34 cellular contexts compared by ENCODE assay signal in the genomic region with DNA sequence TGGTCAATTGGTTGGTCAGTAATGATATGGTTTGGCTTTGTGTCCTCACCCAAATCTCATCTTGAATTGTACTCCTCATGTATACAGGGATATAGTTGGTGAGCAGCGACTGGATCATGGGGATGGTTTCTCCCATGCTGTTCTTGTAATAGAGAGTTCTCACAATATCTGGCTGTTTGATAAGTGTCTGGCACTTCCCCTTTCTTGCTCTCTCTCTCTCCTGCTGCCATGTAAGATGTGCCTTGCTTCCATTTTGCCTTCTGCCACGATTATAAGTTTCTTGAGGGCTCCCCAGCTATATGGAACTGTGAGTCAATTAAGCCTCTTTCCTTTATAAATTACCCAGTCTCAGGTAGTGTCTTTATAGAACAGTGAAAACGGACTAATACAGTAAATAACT.
"Had no signal": no experiment of that assay in that cellular context is flagged by ENCODE, and none has a peak within 500 bp of the region (broad histone marks: within the 10 kb centered on the region; RNA-seq: fewer than 3 reads in every experiment).

No MANE protein-coding gene starts in this region.

- H3K9me3 ChIP-seq: adrenal gland, breast epithelium, colonic mucosa, esophagus squamous epithelium, gastroesophageal sphincter, heart right ventricle had no signal

- H3K27ac Mint-ChIP-seq: activated CD4-positive, alpha-beta memory T cell treated with anti-CD3 and anti-CD28 coated beads for 36 hours; activated CD4-positive, alpha-beta T cell treated with anti-CD3 and anti-CD28 coated beads for 36 hours; activated CD4-positive, alpha-beta T cell treated with anti-CD3 and anti-CD28 coated beads, Interleukin-2, amount 10 ng/mL, durations not matched to agents 24 days and 14 days; activated CD8-positive, alpha-beta memory T cell treated with anti-CD3 and anti-CD28 coated beads, Interleukin-2, amount 10 ng/mL, durations not matched to agents 7 days and 5 days; activated CD8-positive, alpha-beta T cell treated with anti-CD3 and anti-CD28 coated beads, Interleukin-2, amount 10 ng/mL, durations not matched to agents 7 days and 5 days; activated naive CD4-positive, alpha-beta T cell treated with anti-CD3 and anti-CD28 coated beads for 36 hours; activated naive CD4-positive, alpha-beta T cell treated with anti-CD3 and anti-CD28 coated beads, Interleukin-2, amount 50 U/mL, for 24 hours; activated naive CD8-positive, alpha-beta T cell treated with anti-CD3 and anti-CD28 coated beads for 36 hours; activated naive CD8-positive, alpha-beta T cell treated with anti-CD3 and anti-CD28 coated beads, Interleukin-2, amount 50 U/mL, for 24 hours; activated T-helper 1 cell treated with anti-CD3 and anti-CD28 coated beads, Interleukin-12 subunit alpha, Interleukin-12 subunit beta, Interleukin-2, Interleukin-4 antibody, amounts not matched to agents 30 ng/mL and 10 ng/mL and 1 ng/mL, durations not matched to agents 14 hours and 24 hours and 36 hours; activated T-helper 2 cell treated with anti-CD3 and anti-CD28 coated beads, Interferon-gamma antibody, Interleukin-2, Interleukin-4, amounts not matched to agents 10 μg/mL and 5 μg/mL and 100 μg/mL, durations not matched to agents 14 hours and 24 hours and 36 hours; brain had no signal

- DNase-seq: activated CD4-positive, alpha-beta memory T cell treated with anti-CD3 and anti-CD28 coated beads for 36 hours; activated CD4-positive, alpha-beta T cell treated with anti-CD3 and anti-CD28 coated beads for 36 hours; activated CD4-positive, alpha-beta T cell treated with anti-CD3 and anti-CD28 coated beads, Interleukin-2, amount 10 ng/mL, durations not matched to agents 24 days and 14 days; activated CD4-positive, CD25-positive, alpha-beta regulatory T cell; activated CD4-positive, CD25-positive, alpha-beta regulatory T cell treated with anti-CD3 and anti-CD28 coated beads, Interleukin-2, amount 50 U/mL, for 72 hours; activated CD8-positive, alpha-beta memory T cell treated with anti-CD3 and anti-CD28 coated beads, Interleukin-2, amount 10 ng/mL, durations not matched to agents 7 days and 5 days; activated CD8-positive, alpha-beta memory T cell treated with anti-CD3 and anti-CD28 coated beads, Interleukin-2, amount 50 U/mL, for 4 hours; activated CD8-positive, alpha-beta T cell treated with anti-CD3 and anti-CD28 coated beads, Interleukin-2, amount 10 ng/mL, durations not matched to agents 7 days and 5 days; activated effector memory CD4-positive, alpha-beta T cell treated with anti-CD3 and anti-CD28 coated beads, Interleukin-2, amount 50 U/mL, for 16 hours; activated naive CD4-positive, alpha-beta T cell treated with anti-CD3 and anti-CD28 coated beads for 36 hours; activated naive CD8-positive, alpha-beta T cell treated with anti-CD3 and anti-CD28 coated beads for 36 hours; activated naive CD8-positive, alpha-beta T cell treated with anti-CD3 and anti-CD28 coated beads, Interleukin-2, amount 50 U/mL, for 24 hours; activated T-cell treated with anti-CD3 and anti-CD28 coated beads, Interleukin-2, amount 50 U/mL, for 1 hour; activated T-cell treated with anti-CD3 and anti-CD28 coated beads, Interleukin-2, amount 50 U/mL, for 48 hours; adrenal gland; amygdala; aorta; central memory CD4-positive, alpha-beta T cell; cerebellar nuclear complex; colonic mucosa; effector CD8-positive, alpha-beta T cell; esophagus squamous epithelium; foreskin melanocyte; heart right ventricle had no signal

- H3K9me3 Mint-ChIP-seq: activated naive CD4-positive, alpha-beta T cell treated with anti-CD3 and anti-CD28 coated beads for 36 hours; activated naive CD4-positive, alpha-beta T cell treated with anti-CD3 and anti-CD28 coated beads, Interleukin-2, amount 50 U/mL, for 24 hours; activated naive CD8-positive, alpha-beta T cell treated with anti-CD3 and anti-CD28 coated beads for 36 hours; activated naive CD8-positive, alpha-beta T cell treated with anti-CD3 and anti-CD28 coated beads, Interleukin-2, amount 50 U/mL, for 24 hours; brain had no signal

- H3K4me2 ChIP-seq: hepatocyte had no signal

- FAIRE-seq: endothelial cell of umbilical vein had no signal

- H3K36me3 Mint-ChIP-seq: activated CD4-positive, alpha-beta memory T cell treated with anti-CD3 and anti-CD28 coated beads for 36 hours; activated CD8-positive, alpha-beta memory T cell treated with anti-CD3 and anti-CD28 coated beads, Interleukin-2, amount 10 ng/mL, durations not matched to agents 7 days and 5 days; activated naive CD4-positive, alpha-beta T cell treated with anti-CD3 and anti-CD28 coated beads, Interleukin-2, amount 50 U/mL, for 24 hours; activated naive CD8-positive, alpha-beta T cell treated with anti-CD3 and anti-CD28 coated beads for 36 hours had no signal

- H3K27me3 Mint-ChIP-seq: activated CD4-positive, alpha-beta memory T cell treated with anti-CD3 and anti-CD28 coated beads for 36 hours; activated CD4-positive, alpha-beta T cell treated with anti-CD3 and anti-CD28 coated beads, Interleukin-2, amount 10 ng/mL, durations not matched to agents 24 days and 14 days; activated CD8-positive, alpha-beta memory T cell treated with anti-CD3 and anti-CD28 coated beads, Interleukin-2, amount 10 ng/mL, durations not matched to agents 7 days and 5 days; activated naive CD4-positive, alpha-beta T cell treated with anti-CD3 and anti-CD28 coated beads, Interleukin-2, amount 50 U/mL, for 24 hours; activated naive CD8-positive, alpha-beta T cell treated with anti-CD3 and anti-CD28 coated beads for 36 hours; activated naive CD8-positive, alpha-beta T cell treated with anti-CD3 and anti-CD28 coated beads, Interleukin-2, amount 50 U/mL, for 24 hours; brain had no signal

- H3K36me3 ChIP-seq: adrenal gland, breast epithelium, cardiac muscle cell, colonic mucosa, esophagus squamous epithelium, gastroesophageal sphincter, heart right ventricle had no signal

- H3K4me3 ChIP-seq: adrenal gland, breast epithelium, cardiac muscle cell, colonic mucosa, esophagus squamous epithelium, gastroesophageal sphincter, heart right ventricle, hepatocyte had no signal

- H3K79me2 ChIP-seq: hepatocyte had no signal

- H2AFZ ChIP-seq: hepatocyte had no signal

- H3K4me3 Mint-ChIP-seq: activated CD4-positive, alpha-beta memory T cell treated with anti-CD3 and anti-CD28 coated beads for 36 hours; activated CD4-positive, alpha-beta T cell treated with anti-CD3 and anti-CD28 coated beads for 36 hours; activated CD4-positive, alpha-beta T cell treated with anti-CD3 and anti-CD28 coated beads, Interleukin-2, amount 10 ng/mL, durations not matched to agents 24 days and 14 days; activated CD8-positive, alpha-beta memory T cell treated with anti-CD3 and anti-CD28 coated beads, Interleukin-2, amount 10 ng/mL, durations not matched to agents 7 days and 5 days; activated CD8-positive, alpha-beta T cell treated with anti-CD3 and anti-CD28 coated beads, Interleukin-2, amount 10 ng/mL, durations not matched to agents 7 days and 5 days; activated naive CD4-positive, alpha-beta T cell treated with anti-CD3 and anti-CD28 coated beads for 36 hours; activated naive CD4-positive, alpha-beta T cell treated with anti-CD3 and anti-CD28 coated beads, Interleukin-2, amount 50 U/mL, for 24 hours; activated naive CD8-positive, alpha-beta T cell treated with anti-CD3 and anti-CD28 coated beads for 36 hours; activated naive CD8-positive, alpha-beta T cell treated with anti-CD3 and anti-CD28 coated beads, Interleukin-2, amount 50 U/mL, for 24 hours; activated T-helper 1 cell treated with anti-CD3 and anti-CD28 coated beads, Interleukin-12 subunit alpha, Interleukin-12 subunit beta, Interleukin-2, Interleukin-4 antibody, amounts not matched to agents 30 ng/mL and 10 ng/mL and 1 ng/mL, durations not matched to agents 14 hours and 24 hours and 36 hours; brain had no signal

- H3K4me1 Mint-ChIP-seq: activated CD4-positive, alpha-beta T cell treated with anti-CD3 and anti-CD28 coated beads for 36 hours; activated CD4-positive, alpha-beta T cell treated with anti-CD3 and anti-CD28 coated beads, Interleukin-2, amount 10 ng/mL, durations not matched to agents 24 days and 14 days; activated CD8-positive, alpha-beta memory T cell treated with anti-CD3 and anti-CD28 coated beads, Interleukin-2, amount 10 ng/mL, durations not matched to agents 7 days and 5 days; activated naive CD4-positive, alpha-beta T cell treated with anti-CD3 and anti-CD28 coated beads, Interleukin-2, amount 50 U/mL, for 24 hours; activated naive CD8-positive, alpha-beta T cell treated with anti-CD3 and anti-CD28 coated beads for 36 hours; activated naive CD8-positive, alpha-beta T cell treated with anti-CD3 and anti-CD28 coated beads, Interleukin-2, amount 50 U/mL, for 24 hours had no signal

- H3K4me1 ChIP-seq: adrenal gland, breast epithelium, colonic mucosa, esophagus squamous epithelium, gastroesophageal sphincter, heart right ventricle had no signal

- H3K27ac ChIP-seq: adrenal gland, breast epithelium, cardiac muscle cell, colonic mucosa, epithelial cell of prostate, esophagus squamous epithelium, gastroesophageal sphincter, heart right ventricle, hepatocyte had no signal

- ATAC-seq: activated CD4-positive, alpha-beta T cell treated with anti-CD3 and anti-CD28 coated beads for 36 hours; activated CD8-positive, alpha-beta memory T cell treated with anti-CD3 and anti-CD28 coated beads, Interleukin-2, amount 10 ng/mL, durations not matched to agents 7 days and 5 days; activated CD8-positive, alpha-beta T cell treated with anti-CD3 and anti-CD28 coated beads, Interleukin-2, amount 10 ng/mL, durations not matched to agents 7 days and 5 days; activated naive CD8-positive, alpha-beta T cell treated with anti-CD3 and anti-CD28 coated beads, Interleukin-2, amount 50 U/mL, for 24 hours; gastroesophageal sphincter; heart right ventricle had no signal

- H3K27me3 ChIP-seq: adrenal gland, breast epithelium, cardiac muscle cell, colonic mucosa, esophagus squamous epithelium, gastroesophageal sphincter, heart right ventricle, hepatocyte had no signal
